ENCODE assay signal across 16 cellular contexts in genomic region chr1:46137901-46138300, GRCh38. TPM values are rescaled to one million over a fixed set of nuclear protein-coding genes. Genes with fewer than 3 reads are reported as not detected.
DNase-seq lines count a peak whose midpoint lies in the region; ATAC-seq and TF ChIP-seq lines count a peak whose summit lies in the region.
"Had no signal": no experiment of that assay in that cellular context is flagged by ENCODE, and none has a peak within 500 bp of the region (broad histone marks: within the 10 kb centered on the region; RNA-seq: fewer than 3 reads in every experiment).

No MANE protein-coding gene starts in this region.

- no peak overlapping the region for H3K27ac Mint-ChIP-seq in immature natural killer cell
- H3K27ac Mint-ChIP-seq: activated CD4-positive, alpha-beta T cell treated with anti-CD3 and anti-CD28 coated beads for 36 hours had no signal

- no peak for ATAC-seq in heart left ventricle
- ATAC-seq in left cardiac atrium = no peak
- ATAC-seq: activated CD4-positive, alpha-beta T cell treated with anti-CD3 and anti-CD28 coated beads for 36 hours; pancreas had no signal

- intact Hi-C loops in heart left ventricle (cut with DNase I) = no loop called here
- intact Hi-C loops in left cardiac atrium (cut with DNase I) = no loop called here
- intact Hi-C loops in uterus (cut with DNase I; ENCODE audit: low total_unique reads) = no loop called here
- intact Hi-C loops in lower leg skin (cut with DNase I; ENCODE audit: low total_unique reads) = no loop called here

- no peak overlapping the region for H3K4me3 Mint-ChIP-seq in immature natural killer cell
- H3K4me3 Mint-ChIP-seq: activated CD4-positive, alpha-beta T cell treated with anti-CD3 and anti-CD28 coated beads for 36 hours; central memory CD8-positive, alpha-beta T cell had no signal

- H3K9me3 ChIP-seq in heart left ventricle (no peaks in the 10 kb centered on the region), uterus (no peaks in the 10 kb centered on the region)
- H3K9me3 ChIP-seq: pancreas had no signal

- H3K9me3 Mint-ChIP-seq in immature natural killer cell = no peaks in the 10 kb centered on the region
- H3K9me3 Mint-ChIP-seq: central memory CD8-positive, alpha-beta T cell had no signal

- H3K27ac ChIP-seq in heart left ventricle (peak overlapping the region in 11 of 12 donors; percentile 6 to 77 (median 53)), uterus (peak overlapping the region; percentile 31 to 41)
- H3K27ac ChIP-seq: pancreas had no signal

- TF ChIP-seq POLR2A in heart left ventricle (IDR thresholded peaks at IDR 0.05) (no peak), uterus (IDR thresholded peaks at IDR 0.05) (no peak), lower leg skin (IDR thresholded peaks at IDR 0.05) (no peak)

- H3K27me3 ChIP-seq in heart left ventricle (no peaks in the 10 kb centered on the region), uterus (no peaks in the 10 kb centered on the region)
- H3K27me3 ChIP-seq: pancreas had no signal

- H3K36me3 Mint-ChIP-seq in immature natural killer cell = no peaks in the 10 kb centered on the region

- H3K4me3 ChIP-seq in heart left ventricle (peak overlapping the region in 3 of 12 donors; percentile 0 to 15 (median 14)), uterus (no peak overlapping the region), lower leg skin (ENCODE audit: low read depth, poor library complexity, severe bottlenecking) (no peak overlapping the region)
- H3K4me3 ChIP-seq: lung, pancreas had no signal

- no peak for DNase-seq in heart left ventricle
- DNase-seq in left cardiac atrium = no peak
- DNase-seq in dedifferentiated amniotic fluid mesenchymal stem cell (ENCODE audit: extremely low spot score) = peak; percentile 52
- DNase-seq in myocyte (ENCODE audit: low read depth) = peak; percentile 37
- no peak for DNase-seq in uterus
- DNase-seq in lower leg skin (ENCODE audit: low spot score in 2 of 2) = no peak
- DNase-seq in immature natural killer cell = no peak
- no peak for DNase-seq in NCI-H345 treated with DMSO at 0.1 percent for 48 hours (lab: John Stamatoyannopoulos, UW; ENCODE audit: unreplicated experiment)
- DNase-seq: activated CD4-positive, alpha-beta T cell treated with anti-CD3 and anti-CD28 coated beads for 36 hours; DMS79; NCI-H1694 treated with DMSO at 0.1 percent for 48 hours; pancreas; SW 1271 had no signal

- no peaks in the 10 kb centered on the region for H3K36me3 ChIP-seq in heart left ventricle
- H3K36me3 ChIP-seq in uterus = no peaks in the 10 kb centered on the region
- H3K36me3 ChIP-seq: pancreas had no signal

- peaks cover 10 to 12% of the 10 kb centered on the region in 2 donors for H3K4me1 Mint-ChIP-seq in immature natural killer cell

- no peak for TF ChIP-seq CTCF in heart left ventricle (IDR thresholded peaks at IDR 0.05)
- TF ChIP-seq CTCF in uterus (IDR thresholded peaks at IDR 0.05) = no peak
- no peak for TF ChIP-seq CTCF in lower leg skin (IDR thresholded peaks at IDR 0.05)

- peaks cover 4 to 48% (median 29%) of the 10 kb centered on the region in 12 donors for H3K4me1 ChIP-seq in heart left ventricle
- no peaks in the 10 kb centered on the region for H3K4me1 ChIP-seq in uterus
- H3K4me1 ChIP-seq: pancreas had no signal

- 47 to 61% (median 52%) methylated on average over 3 of the region's 3 CpGs for WGBS in heart left ventricle, 4 donors
- 68 to 70% methylated on average over 3 of the region's 3 CpGs for WGBS in lower leg skin, 2 donors

- peaks cover 0 to 8% (median under 1%) of the 10 kb centered on the region in 3 donors for H3K27me3 Mint-ChIP-seq in immature natural killer cell (ENCODE audit: low read depth in 3 of 3)

RNA-seq across cellular contexts. Expression of gene PIK3R3, which starts 5.5 kb away (rescaled TPM):
- total RNA-seq in heart left ventricle (10 to 100 TPM; 24.6 to 54.1 (median 41.9) TPM), left cardiac atrium (10 to 100 TPM; 34.9 to 50.9 TPM), myocyte (27.7 and 28.4 TPM in 2 replicates), uterus (10 to 100 TPM; 23.5 to 83.7 (median 38.3) TPM), lower leg skin (10 to 100 TPM in 3 of 4 donors, 1 to 10 TPM in 1; 4.4 to 18.4 (median 11.7) TPM)
- polyA plus RNA-seq in heart left ventricle (10 to 100 TPM; 11.8 to 49.0 TPM), immature natural killer cell (1 to 10 TPM; 1.6 to 7.7 (median 3.7) TPM)
- polyA plus RNA-seq in myocyte (2012) = 8.0 TPM

RNA-seq across cellular contexts. Expression of gene TSPAN1, which starts 37.0 kb away (rescaled TPM):
- total RNA-seq in heart left ventricle = 1 to 10 TPM in 5 of 9 donors, under 1 TPM in 4; 0.63 to 3.5 (median 1.1) TPM
- 1 to 10 TPM in 1 of 2 donors, under 1 TPM in 1; 0.65 to 5.5 TPM for polyA plus RNA-seq in heart left ventricle
- total RNA-seq in left cardiac atrium = 1 to 10 TPM; 1.6 to 1.8 TPM
- total RNA-seq in myocyte = 2.5 and 3.6 TPM in 2 replicates
- polyA plus RNA-seq in myocyte (2012) = 5.6 TPM
- 10 to 100 TPM in 3 of 4 donors, 1 to 10 TPM in 1; 4.1 to 62.8 (median 29.1) TPM for total RNA-seq in uterus
- 10 to 100 TPM in 1 of 4 donors, 1 to 10 TPM in 3; 2.9 to 10.9 (median 5.9) TPM for total RNA-seq in lower leg skin
- not detected for polyA plus RNA-seq in immature natural killer cell
- total RNA-seq: activated CD4-positive, alpha-beta T cell treated with anti-CD3 and anti-CD28 coated beads for 36 hours had no signal

RNA-seq across cellular contexts. Expression of gene P3R3URF, which starts 38.4 kb away (rescaled TPM):
- not detected for total RNA-seq in heart left ventricle
- polyA plus RNA-seq in heart left ventricle = not detected
- not detected for total RNA-seq in left cardiac atrium
- total RNA-seq in myocyte = not detected in 2 replicates
- polyA plus RNA-seq in myocyte (2012) = not detected
- total RNA-seq in uterus = not detected
- not detected for total RNA-seq in lower leg skin
- not detected for polyA plus RNA-seq in immature natural killer cell
- total RNA-seq: activated CD4-positive, alpha-beta T cell treated with anti-CD3 and anti-CD28 coated beads for 36 hours; lung; pancreas; subcutaneous adipose tissue had no signal
- polyA plus RNA-seq: lung, pancreas had no signal

Comparison
In these comparisons a context has a peak if more than half of its experiments do, and no peak if none do; other contexts are left out.
1. DNase-seq: peak in dedifferentiated amniotic fluid mesenchymal stem cell (single experiment) and myocyte (single experiment); none in heart left ventricle (0 of 5), left cardiac atrium (single experiment), uterus (0 of 2), lower leg skin (0 of 2), immature natural killer cell (0 of 3) and NCI-H345 treated with DMSO at 0.1 percent for 48 hours (single experiment).